15 cellular contexts compared by ENCODE assay signal in genomic region chr2:95342556-95343320, GRCh38. TPM values are rescaled to one million over a fixed set of nuclear protein-coding genes. Genes with fewer than 3 reads are reported as not detected.
DNase-seq lines count a peak whose midpoint lies in the region; ATAC-seq and TF ChIP-seq lines count a peak whose summit lies in the region.
"Had no signal": no experiment of that assay in that cellular context is flagged by ENCODE, and none has a peak within 500 bp of the region (broad histone marks: within the 10 kb centered on the region; RNA-seq: fewer than 3 reads in every experiment).

No MANE protein-coding gene starts in this region.

- H3K9me3 ChIP-seq in heart right ventricle, result no peaks in the 10 kb centered on the region
- H3K9me3 ChIP-seq in tibial artery, result no peaks in the 10 kb centered on the region
- no peaks in the 10 kb centered on the region for H3K9me3 ChIP-seq in thyroid gland
- H3K9me3 ChIP-seq: Caco-2 had no signal

- H3K4me3 Mint-ChIP-seq in chondrocyte (ENCODE audit: unreplicated experiment), result no peak overlapping the region

- peaks cover 1% of the 10 kb centered on the region for H3K36me3 Mint-ChIP-seq in chondrocyte (ENCODE audit: low read depth)

- H3K4me1 Mint-ChIP-seq in chondrocyte (ENCODE audit: low read depth), result no peaks in the 10 kb centered on the region

- H3K4me3 ChIP-seq in heart right ventricle (no peak overlapping the region), tibial artery (no peak overlapping the region), thyroid gland (replicated peaks in 1 of 3) (no peak overlapping the region)

- no peak for TF ChIP-seq CTCF in heart right ventricle (IDR thresholded peaks at IDR 0.05)
- no peak for TF ChIP-seq CTCF in chondrocyte (IDR thresholded peaks at IDR 0.05)
- TF ChIP-seq CTCF in tibial artery (IDR thresholded peaks at IDR 0.05), result no peak
- no peak for TF ChIP-seq CTCF in thyroid gland (IDR thresholded peaks at IDR 0.05)

- DNase-seq in Right ventricle myocardium inferior (ENCODE audit: missing footprints), result peak; percentile 35
- DNase-seq in heart right ventricle, result no peak
- DNase-seq in chondrocyte (ENCODE audit: low spot score), result peak; percentile 75
- peak; percentile 75 for DNase-seq in mesenteric fat pad (ENCODE audit: low spot score)
- DNase-seq in tibial artery, result peak; percentile 7 to 55
- no peak for DNase-seq in thyroid gland
- DNase-seq: AML-193, Kasumi-1, NCI-H1417 treated with DMSO at 0.1 percent for 48 hours, NCI-H2029 treated with DMSO at 0.1 percent for 48 hours, NCI-H510A had no signal

- ATAC-seq in Right ventricle myocardium inferior (no peak), heart right ventricle (no peak), GM21526 (IDR thresholded peaks at IDR 0.05; ENCODE audit: low FRiP score, unreplicated experiment) (no peak)
- ATAC-seq: HCT116 had no signal

- no peaks in the 10 kb centered on the region for H3K9me3 Mint-ChIP-seq in chondrocyte (ENCODE audit: low read depth)

- H3K4me1 ChIP-seq in heart right ventricle (peaks cover 0 to 22% (median 11%) of the 10 kb centered on the region in 9 donors), tibial artery (peaks cover 0 to 17% (median 14%) of the 10 kb centered on the region in 4 donors), thyroid gland (peaks cover 10 to 19% of the 10 kb centered on the region in 2 donors)

- no peak for TF ChIP-seq POLR2A in thyroid gland (IDR thresholded peaks at IDR 0.05)

- no peak overlapping the region for H3K27ac ChIP-seq in heart right ventricle
- no peak overlapping the region for H3K27ac ChIP-seq in tibial artery
- H3K27ac ChIP-seq in thyroid gland, result peak overlapping the region in 1 of 3 donors; percentile 30
- H3K27ac ChIP-seq: RWPE1 had no signal

- no peak overlapping the region for H3K27ac Mint-ChIP-seq in chondrocyte (ENCODE audit: unreplicated experiment)

- H3K36me3 ChIP-seq in heart right ventricle, result no peaks in the 10 kb centered on the region
- no peaks in the 10 kb centered on the region for H3K36me3 ChIP-seq in tibial artery
- no peaks in the 10 kb centered on the region for H3K36me3 ChIP-seq in thyroid gland

- H3K27me3 ChIP-seq in heart right ventricle (peaks cover 0 to 47% (median 21%) of the 10 kb centered on the region in 7 donors), tibial artery (peaks cover 0 to 9% of the 10 kb centered on the region in 2 donors), thyroid gland (no peaks in the 10 kb centered on the region)

- intact Hi-C loops in Right ventricle myocardium inferior (cut with DNase I) (no loop called here), heart right ventricle (cut with DNase I) (no loop called here), tibial artery (cut with DNase I; ENCODE audit: low total_unique reads) (no loop called here), thyroid gland (cut with DNase I) (no loop called here)

- H3K27me3 Mint-ChIP-seq in chondrocyte (ENCODE audit: low read depth), result peaks cover 32% of the 10 kb centered on the region

- 75 to 78% methylated on average over 12 of the region's 12 CpGs for WGBS in heart right ventricle, 2 donors
- 81 to 90% methylated on average over 12 of the region's 12 CpGs for WGBS in thyroid gland, 2 donors

RNA-seq across cellular contexts. Expression of gene KCNIP3, which starts 45.6 kb away (rescaled TPM):
- total RNA-seq in Right ventricle myocardium inferior (8.7 TPM), heart right ventricle (1 to 10 TPM; 2.1 to 8.0 (median 3.9) TPM), chondrocyte (3.1 to 6.0 TPM (median 5.9 TPM) in 3 replicates), mesenteric fat pad (3.8 TPM), thyroid gland (10 to 100 TPM; 37.1 to 66.5 (median 51.1) TPM)
- 1 to 10 TPM; 3.6 to 6.8 TPM for polyA plus RNA-seq in heart right ventricle
- total RNA-seq: Caco-2 had no signal

RNA-seq across cellular contexts. Expression of gene FAHD2A, which starts 59.8 kb away (rescaled TPM):
- 41.6 TPM for total RNA-seq in Right ventricle myocardium inferior
- 10 to 100 TPM; 24.1 to 45.1 (median 39.8) TPM for total RNA-seq in heart right ventricle
- polyA plus RNA-seq in heart right ventricle, result 10 to 100 TPM; 26.5 to 40.9 TPM
- 23.9 to 30.4 TPM (median 27.4 TPM) in 3 replicates for total RNA-seq in chondrocyte
- total RNA-seq in mesenteric fat pad, result 18.5 TPM
- total RNA-seq in thyroid gland, result 10 to 100 TPM; 39.2 to 90.2 (median 59.3) TPM

Comparison
In these comparisons a context has a peak if more than half of its experiments do, and no peak if none do; other contexts are left out.
1. DNase-seq: peak in Right ventricle myocardium inferior (single experiment), chondrocyte (single experiment), mesenteric fat pad (single experiment) and tibial artery (2 of 2); none in heart right ventricle (0 of 2) and thyroid gland (0 of 2).